In genomic region chr3:13073976-13074375, GRCh38 we compare ENCODE assay signal across 1 cellular context.
TF ChIP-seq lines count a peak whose summit lies in the region.

No MANE protein-coding gene starts in this region.

TF ChIP-seq in K562, 482 proteins besides CTCF, POLR2A, EP300 and RAD21 (continued from another document):
- TF ChIP-seq MGA (IDR thresholded peaks at IDR 0.05): peak; percentile 75
- TF ChIP-seq, protein P1, sequence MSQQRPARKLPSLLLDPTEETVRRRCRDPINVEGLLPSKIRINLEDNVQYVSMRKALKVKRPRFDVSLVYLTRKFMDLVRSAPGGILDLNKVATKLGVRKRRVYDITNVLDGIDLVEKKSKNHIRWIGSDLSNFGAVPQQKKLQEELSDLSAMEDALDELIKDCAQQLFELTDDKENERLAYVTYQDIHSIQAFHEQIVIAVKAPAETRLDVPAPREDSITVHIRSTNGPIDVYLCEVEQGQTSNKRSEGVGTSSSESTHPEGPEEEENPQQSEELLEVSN (IDR thresholded peaks at IDR 0.05; ENCODE audit: borderline replicate concordance in 1 of 2, extremely low read depth in 1 of 2, insufficient read depth in 1 of 2, insufficient read length in 1 of 2, low read depth in 1 of 2, low read length in 1 of 2, poor library complexity in 1 of 2, severe bottlenecking in 1 of 2): peak; percentile 24 to 34
- peak; percentile 87 for TF ChIP-seq ZNF316 (IDR thresholded peaks at IDR 0.05)
- TF ChIP-seq, protein P2, sequence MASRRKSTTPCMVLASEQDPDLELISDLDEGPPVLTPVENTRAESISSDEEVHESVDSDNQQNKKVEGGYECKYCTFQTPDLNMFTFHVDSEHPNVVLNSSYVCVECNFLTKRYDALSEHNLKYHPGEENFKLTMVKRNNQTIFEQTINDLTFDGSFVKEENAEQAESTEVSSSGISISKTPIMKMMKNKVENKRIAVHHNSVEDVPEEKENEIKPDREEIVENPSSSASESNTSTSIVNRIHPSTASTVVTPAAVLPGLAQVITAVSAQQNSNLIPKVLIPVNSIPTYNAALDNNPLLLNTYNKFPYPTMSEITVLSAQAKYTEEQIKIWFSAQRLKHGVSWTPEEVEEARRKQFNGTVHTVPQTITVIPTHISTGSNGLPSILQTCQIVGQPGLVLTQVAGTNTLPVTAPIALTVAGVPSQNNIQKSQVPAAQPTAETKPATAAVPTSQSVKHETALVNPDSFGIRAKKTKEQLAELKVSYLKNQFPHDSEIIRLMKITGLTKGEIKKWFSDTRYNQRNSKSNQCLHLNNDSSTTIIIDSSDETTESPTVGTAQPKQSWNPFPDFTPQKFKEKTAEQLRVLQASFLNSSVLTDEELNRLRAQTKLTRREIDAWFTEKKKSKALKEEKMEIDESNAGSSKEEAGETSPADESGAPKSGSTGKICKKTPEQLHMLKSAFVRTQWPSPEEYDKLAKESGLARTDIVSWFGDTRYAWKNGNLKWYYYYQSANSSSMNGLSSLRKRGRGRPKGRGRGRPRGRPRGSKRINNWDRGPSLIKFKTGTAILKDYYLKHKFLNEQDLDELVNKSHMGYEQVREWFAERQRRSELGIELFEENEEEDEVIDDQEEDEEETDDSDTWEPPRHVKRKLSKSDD (conservative IDR thresholded peaks at IDR 0.05; ENCODE audit: low read length): no peak
- peak; percentile 78 to 91 for TF ChIP-seq TRIM24 (IDR thresholded peaks at IDR 0.05)
